Comparison of ENCODE assay signal across 1 cellular context in genomic region chr22:41479671-41480396, GRCh38.
TF ChIP-seq lines count a peak whose summit lies in the region.

No MANE protein-coding gene starts in this region.

TF ChIP-seq in HepG2, 621 proteins besides CTCF, POLR2A, EP300 and RAD21:
- no peak for TF ChIP-seq ZNF768 (CRISPR knock-in tag; IDR thresholded peaks at IDR 0.05)
- no peak for TF ChIP-seq FIP1L1 (IDR thresholded peaks at IDR 0.05; ENCODE audit: borderline replicate concordance, insufficient read depth, low read depth, low read length)
- TF ChIP-seq, protein P1, sequence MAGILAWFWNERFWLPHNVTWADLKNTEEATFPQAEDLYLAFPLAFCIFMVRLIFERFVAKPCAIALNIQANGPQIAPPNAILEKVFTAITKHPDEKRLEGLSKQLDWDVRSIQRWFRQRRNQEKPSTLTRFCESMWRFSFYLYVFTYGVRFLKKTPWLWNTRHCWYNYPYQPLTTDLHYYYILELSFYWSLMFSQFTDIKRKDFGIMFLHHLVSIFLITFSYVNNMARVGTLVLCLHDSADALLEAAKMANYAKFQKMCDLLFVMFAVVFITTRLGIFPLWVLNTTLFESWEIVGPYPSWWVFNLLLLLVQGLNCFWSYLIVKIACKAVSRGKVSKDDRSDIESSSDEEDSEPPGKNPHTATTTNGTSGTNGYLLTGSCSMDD (CRISPR knock-in tag; IDR thresholded peaks at IDR 0.05), result no peak
